11 cellular contexts compared by ENCODE assay signal in genomic region chr10:132231656-132232552, GRCh38. TPM values are rescaled to one million over a fixed set of nuclear protein-coding genes. Genes with fewer than 3 reads are reported as not detected.
DNase-seq lines count a peak whose midpoint lies in the region; ATAC-seq and TF ChIP-seq lines count a peak whose summit lies in the region.
"Had no signal": no experiment of that assay in that cellular context is flagged by ENCODE, and none has a peak within 500 bp of the region (broad histone marks: within the 10 kb centered on the region; RNA-seq: fewer than 3 reads in every experiment).

No MANE protein-coding gene starts in this region.

- H3K4me1 Mint-ChIP-seq in activated naive CD4-positive, alpha-beta T cell treated with anti-CD3 and anti-CD28 coated beads for 36 hours (ENCODE audit: low read depth), result peaks cover 22% of the 10 kb centered on the region
- H3K4me1 Mint-ChIP-seq in activated naive CD4-positive, alpha-beta T cell treated with anti-CD3 and anti-CD28 coated beads, Interleukin-2, amount 10 ng/mL, durations not matched to agents 7 days and 5 days, result peaks cover 29% of the 10 kb centered on the region
- peaks cover 28% of the 10 kb centered on the region for H3K4me1 Mint-ChIP-seq in activated naive CD8-positive, alpha-beta T cell treated with anti-CD3 and anti-CD28 coated beads for 36 hours
- peaks cover 25 to 28% of the 10 kb centered on the region in 2 donors for H3K4me1 Mint-ChIP-seq in stimulated activated naive B cell treated with anti-CD40 and anti-IgM and Interleukin-4, amounts not matched to agents 10 μg/mL and 1 μg/mL and 100 μg/mL, for 72 hours

- peak; percentile 6 to 82 for ATAC-seq in stimulated activated naive B cell treated with anti-CD40 and anti-IgM and Interleukin-4, amounts not matched to agents 10 μg/mL and 1 μg/mL and 100 μg/mL, for 72 hours (replicated peaks)
- ATAC-seq in GM18867 (IDR thresholded peaks at IDR 0.05; ENCODE audit: unreplicated experiment), result no peak
- ATAC-seq: HCT116 had no signal

- intact Hi-C loops in activated naive CD4-positive, alpha-beta T cell treated with anti-CD3 and anti-CD28 coated beads for 36 hours (cut with micrococcal nuclease), result loop anchor here (5.0 kb wide), 2 partner anchors 75 to 215 kb away; partner anchors contain the start of gene STK32C
- intact Hi-C loops in adrenal gland (cut with DNase I), result no loop called here

- no peak overlapping the region for H3K27ac Mint-ChIP-seq in activated naive CD4-positive, alpha-beta T cell treated with anti-CD3 and anti-CD28 coated beads for 36 hours
- H3K27ac Mint-ChIP-seq in activated naive CD4-positive, alpha-beta T cell treated with anti-CD3 and anti-CD28 coated beads, Interleukin-2, amount 10 ng/mL, durations not matched to agents 7 days and 5 days, result no peak overlapping the region
- peak overlapping the region; percentile 74 for H3K27ac Mint-ChIP-seq in activated naive CD8-positive, alpha-beta T cell treated with anti-CD3 and anti-CD28 coated beads for 36 hours
- peak overlapping the region; percentile 86 for H3K27ac Mint-ChIP-seq in stimulated activated naive B cell treated with anti-CD40 and anti-IgM and Interleukin-4, amounts not matched to agents 10 μg/mL and 1 μg/mL and 100 μg/mL, for 72 hours

- no peaks in the 10 kb centered on the region for H3K9me3 ChIP-seq in adrenal gland (replicated peaks in 1 of 3)

- no peaks in the 10 kb centered on the region for H3K27me3 Mint-ChIP-seq in activated naive CD4-positive, alpha-beta T cell treated with anti-CD3 and anti-CD28 coated beads for 36 hours (ENCODE audit: low read depth)
- no peaks in the 10 kb centered on the region for H3K27me3 Mint-ChIP-seq in activated naive CD4-positive, alpha-beta T cell treated with anti-CD3 and anti-CD28 coated beads, Interleukin-2, amount 10 ng/mL, durations not matched to agents 7 days and 5 days
- H3K27me3 Mint-ChIP-seq in activated naive CD8-positive, alpha-beta T cell treated with anti-CD3 and anti-CD28 coated beads for 36 hours, result no peaks in the 10 kb centered on the region
- no peaks in the 10 kb centered on the region for H3K27me3 Mint-ChIP-seq in stimulated activated naive B cell treated with anti-CD40 and anti-IgM and Interleukin-4, amounts not matched to agents 10 μg/mL and 1 μg/mL and 100 μg/mL, for 72 hours

- H3K36me3 Mint-ChIP-seq in activated naive CD4-positive, alpha-beta T cell treated with anti-CD3 and anti-CD28 coated beads for 36 hours (ENCODE audit: low read depth), result no peaks in the 10 kb centered on the region
- H3K36me3 Mint-ChIP-seq in activated naive CD4-positive, alpha-beta T cell treated with anti-CD3 and anti-CD28 coated beads, Interleukin-2, amount 10 ng/mL, durations not matched to agents 7 days and 5 days, result no peaks in the 10 kb centered on the region
- H3K36me3 Mint-ChIP-seq in activated naive CD8-positive, alpha-beta T cell treated with anti-CD3 and anti-CD28 coated beads for 36 hours, result no peaks in the 10 kb centered on the region
- H3K36me3 Mint-ChIP-seq in stimulated activated naive B cell treated with anti-CD40 and anti-IgM and Interleukin-4, amounts not matched to agents 10 μg/mL and 1 μg/mL and 100 μg/mL, for 72 hours, result peaks cover 0 to 6% of the 10 kb centered on the region in 2 donors

- no peak for TF ChIP-seq CTCF in adrenal gland (IDR thresholded peaks at IDR 0.05)

- H3K27ac ChIP-seq in adrenal gland, result no peak overlapping the region
- H3K27ac ChIP-seq: KMS-11 had no signal

- CTCF ChIA-PET in activated naive CD4-positive, alpha-beta T cell treated with anti-CD3 and anti-CD28 coated beads for 36 hours (lab: Charles Lee), result interaction anchor here (0.7 kb wide), 1 partner anchor 336 kb away, joined by 3 read pairs; no protein-coding TSS in a partner anchor
- CTCF ChIA-PET in activated naive CD4-positive, alpha-beta T cell treated with anti-CD3 and anti-CD28 coated beads, Interleukin-2, amount 10 ng/mL, durations not matched to agents 7 days and 5 days (lab: Charles Lee), result interaction anchor here (1.5 kb wide), 1 partner anchor 212 kb away, joined by 3 read pairs; no protein-coding TSS in a partner anchor

- no peaks in the 10 kb centered on the region for H3K9me3 Mint-ChIP-seq in activated naive CD4-positive, alpha-beta T cell treated with anti-CD3 and anti-CD28 coated beads for 36 hours
- no peaks in the 10 kb centered on the region for H3K9me3 Mint-ChIP-seq in activated naive CD4-positive, alpha-beta T cell treated with anti-CD3 and anti-CD28 coated beads, Interleukin-2, amount 10 ng/mL, durations not matched to agents 7 days and 5 days
- H3K9me3 Mint-ChIP-seq in activated naive CD8-positive, alpha-beta T cell treated with anti-CD3 and anti-CD28 coated beads for 36 hours, result no peaks in the 10 kb centered on the region
- H3K9me3 Mint-ChIP-seq in stimulated activated naive B cell treated with anti-CD40 and anti-IgM and Interleukin-4, amounts not matched to agents 10 μg/mL and 1 μg/mL and 100 μg/mL, for 72 hours, result no peaks in the 10 kb centered on the region

- no peak overlapping the region for H3K4me3 ChIP-seq in adrenal gland
- no peak overlapping the region for H3K4me3 ChIP-seq in H7 (ENCODE audit: insufficient read depth, low read depth, low read length)

- H3K36me3 ChIP-seq in adrenal gland (replicated peaks in 1 of 2), result no peaks in the 10 kb centered on the region
- no peaks in the 10 kb centered on the region; the same call in 1 of the 2 replicates for H3K36me3 ChIP-seq in H7 (replicated peaks; ENCODE audit: control insufficient read depth, insufficient read depth, low read length)

- H3K4me3 Mint-ChIP-seq in activated naive CD4-positive, alpha-beta T cell treated with anti-CD3 and anti-CD28 coated beads for 36 hours, result no peak overlapping the region
- no peak overlapping the region for H3K4me3 Mint-ChIP-seq in activated naive CD4-positive, alpha-beta T cell treated with anti-CD3 and anti-CD28 coated beads, Interleukin-2, amount 10 ng/mL, durations not matched to agents 7 days and 5 days
- peak overlapping the region; percentile 37 for H3K4me3 Mint-ChIP-seq in activated naive CD8-positive, alpha-beta T cell treated with anti-CD3 and anti-CD28 coated beads for 36 hours
- H3K4me3 Mint-ChIP-seq in stimulated activated naive B cell treated with anti-CD40 and anti-IgM and Interleukin-4, amounts not matched to agents 10 μg/mL and 1 μg/mL and 100 μg/mL, for 72 hours, result peak overlapping the region; percentile 40 to 73

- H3K27me3 ChIP-seq in adrenal gland, result no peaks in the 10 kb centered on the region
- no peaks in the 10 kb centered on the region for H3K27me3 ChIP-seq in H7 (ENCODE audit: control insufficient read depth, insufficient read depth, low read length)

- 79 to 91% (median 86%) methylated on average over 32 of the region's 32 CpGs for WGBS in adrenal gland, 4 donors

- TF ChIP-seq POLR2A in adrenal gland (IDR thresholded peaks at IDR 0.05), result no peak

- peak; percentile 54 for DNase-seq in activated naive CD4-positive, alpha-beta T cell treated with anti-CD3 and anti-CD28 coated beads for 36 hours
- DNase-seq in activated naive CD4-positive, alpha-beta T cell treated with anti-CD3 and anti-CD28 coated beads, Interleukin-2, amount 10 ng/mL, durations not matched to agents 7 days and 5 days, result no peak
- DNase-seq in NCI-H510A (lab: John Stamatoyannopoulos, UW) (peak; percentile 67), adrenal gland (no peak), H7 (no peak)
- peak; percentile 46 for DNase-seq in activated naive CD8-positive, alpha-beta T cell treated with anti-CD3 and anti-CD28 coated beads for 36 hours
- peak; percentile 49 for DNase-seq in stimulated activated naive B cell treated with anti-CD40 and anti-IgM and Interleukin-4, amounts not matched to agents 10 μg/mL and 1 μg/mL and 100 μg/mL, for 72 hours
- DNase-seq: kidney glomerular epithelial cell had no signal

- no peaks in the 10 kb centered on the region for H3K4me1 ChIP-seq in adrenal gland (replicated peaks in 1 of 2)

RNA-seq across cellular contexts. Expression of gene DPYSL4, which starts 45.2 kb away (rescaled TPM):
- total RNA-seq in activated naive CD4-positive, alpha-beta T cell treated with anti-CD3 and anti-CD28 coated beads for 36 hours, result 10 to 100 TPM; 10.8 to 14.1 TPM
- 10 to 100 TPM; 19.9 to 22.2 TPM for total RNA-seq in activated naive CD8-positive, alpha-beta T cell treated with anti-CD3 and anti-CD28 coated beads for 36 hours
- 1 to 10 TPM in 7 of 8 donors, under 1 TPM in 1; 0.42 to 5.6 (median 3.2) TPM for total RNA-seq in adrenal gland
- polyA plus RNA-seq in adrenal gland, result 1 to 10 TPM in 2 of 3 donors, under 1 TPM in 1; 0.99 to 7.6 (median 5.7) TPM
- total RNA-seq in H7 (2014; rRNA removed; shearing (Covaris generic)), result 7.6 and 9.1 TPM in 2 replicates

Comparison
In these comparisons a context has a peak if more than half of its experiments do, and no peak if none do; other contexts are left out.
1. DNase-seq: peak in activated naive CD4-positive, alpha-beta T cell treated with anti-CD3 and anti-CD28 coated beads for 36 hours (single experiment), NCI-H510A (single experiment), activated naive CD8-positive, alpha-beta T cell treated with anti-CD3 and anti-CD28 coated beads for 36 hours (single experiment) and stimulated activated naive B cell treated with anti-CD40 and anti-IgM and Interleukin-4, amounts not matched to agents 10 μg/mL and 1 μg/mL and 100 μg/mL, for 72 hours (single experiment); none in activated naive CD4-positive, alpha-beta T cell treated with anti-CD3 and anti-CD28 coated beads, Interleukin-2, amount 10 ng/mL, durations not matched to agents 7 days and 5 days (single experiment), adrenal gland (0 of 7) and H7 (single experiment).
2. H3K27ac Mint-ChIP-seq: peak in activated naive CD8-positive, alpha-beta T cell treated with anti-CD3 and anti-CD28 coated beads for 36 hours (single experiment) and stimulated activated naive B cell treated with anti-CD40 and anti-IgM and Interleukin-4, amounts not matched to agents 10 μg/mL and 1 μg/mL and 100 μg/mL, for 72 hours (single experiment); none in activated naive CD4-positive, alpha-beta T cell treated with anti-CD3 and anti-CD28 coated beads for 36 hours (single experiment) and activated naive CD4-positive, alpha-beta T cell treated with anti-CD3 and anti-CD28 coated beads, Interleukin-2, amount 10 ng/mL, durations not matched to agents 7 days and 5 days (single experiment).
3. H3K4me3 Mint-ChIP-seq: peak in activated naive CD8-positive, alpha-beta T cell treated with anti-CD3 and anti-CD28 coated beads for 36 hours (single experiment) and stimulated activated naive B cell treated with anti-CD40 and anti-IgM and Interleukin-4, amounts not matched to agents 10 μg/mL and 1 μg/mL and 100 μg/mL, for 72 hours (2 of 2); none in activated naive CD4-positive, alpha-beta T cell treated with anti-CD3 and anti-CD28 coated beads for 36 hours (single experiment) and activated naive CD4-positive, alpha-beta T cell treated with anti-CD3 and anti-CD28 coated beads, Interleukin-2, amount 10 ng/mL, durations not matched to agents 7 days and 5 days (single experiment).